ENCODE assay signal across 8 cellular contexts in the genomic region with DNA sequence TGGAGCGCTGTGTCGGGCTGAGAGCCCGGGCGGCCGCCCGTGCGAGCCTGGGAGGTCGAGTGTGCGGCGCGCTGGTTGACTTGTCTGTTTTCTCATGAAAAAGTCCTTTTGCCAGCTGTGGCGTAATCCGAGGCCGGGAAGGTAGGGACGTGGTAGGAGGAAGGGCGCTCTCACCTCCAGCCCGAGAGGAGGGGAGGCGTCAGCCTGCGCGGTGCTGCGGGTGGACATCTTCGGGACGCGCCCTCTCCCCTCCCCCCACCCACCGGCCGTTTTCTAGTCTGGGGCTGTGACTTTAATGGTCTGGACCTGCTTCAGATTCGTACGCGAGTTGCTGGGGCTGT. TPM values are rescaled to one million over a fixed set of nuclear protein-coding genes. Genes with fewer than 3 reads are reported as not detected.
A peak's percentile ranks its signal among the peaks of the same experiment; 100 is the strongest.
DNase-seq lines count a peak whose midpoint lies in the region; ATAC-seq and TF ChIP-seq lines count a peak whose summit lies in the region.

No MANE protein-coding gene starts in this region.

- H3K27ac ChIP-seq in neutrophil (peak overlapping the region; percentile 95), urinary bladder (ENCODE audit: low read depth) (peak overlapping the region; percentile 86)

- no peaks in the 10 kb centered on the region for H3K9me3 Mint-ChIP-seq in activated T-helper 2 cell treated with anti-CD3 and anti-CD28 coated beads, Interferon-gamma antibody, Interleukin-2, Interleukin-4, amounts not matched to agents 10 μg/mL and 5 μg/mL and 100 μg/mL, durations not matched to agents 14 hours and 24 hours and 36 hours

- H3K36me3 ChIP-seq in neutrophil (no peaks in the 10 kb centered on the region), urinary bladder (ENCODE audit: insufficient read depth) (no peaks in the 10 kb centered on the region)

- ATAC-seq in GM18909 (IDR thresholded peaks at IDR 0.05; ENCODE audit: poor library complexity, unreplicated experiment) (peak; percentile 24), HG03342 (IDR thresholded peaks at IDR 0.05; ENCODE audit: unreplicated experiment) (peak; percentile 13)

- TF ChIP-seq CTCF in fibroblast of villous mesenchyme (IDR thresholded peaks at IDR 0.05; ENCODE audit: insufficient read depth, low read depth, low read length) = no peak
- TF ChIP-seq CTCF in neutrophil (IDR thresholded peaks at IDR 0.05) = no peak

- H3K4me3 ChIP-seq in fibroblast of villous mesenchyme (ENCODE audit: low read depth, low read length) (peak overlapping the region; percentile 90), neutrophil (ENCODE audit: low read depth in 1 of 2, low read length in 1 of 2) (peak overlapping the region; percentile 73 to 81), urinary bladder (ENCODE audit: low read depth, low read length) (peak overlapping the region; percentile 89)

- peaks cover 44% of the 10 kb centered on the region for H3K36me3 Mint-ChIP-seq in activated T-helper 2 cell treated with anti-CD3 and anti-CD28 coated beads, Interferon-gamma antibody, Interleukin-2, Interleukin-4, amounts not matched to agents 10 μg/mL and 5 μg/mL and 100 μg/mL, durations not matched to agents 14 hours and 24 hours and 36 hours (ENCODE audit: low read depth)

- H3K4me3 Mint-ChIP-seq in activated T-helper 2 cell treated with anti-CD3 and anti-CD28 coated beads, Interferon-gamma antibody, Interleukin-2, Interleukin-4, amounts not matched to agents 10 μg/mL and 5 μg/mL and 100 μg/mL, durations not matched to agents 14 hours and 24 hours and 36 hours (ENCODE audit: low read depth) = peak overlapping the region; percentile 95

- H3K4me1 ChIP-seq in neutrophil (ENCODE audit: control insufficient read depth in 1 of 2, insufficient read depth in 1 of 2, low read depth in 1 of 2, low read length in 1 of 2) (peaks cover 13 to 22% of the 10 kb centered on the region in 2 experiments), urinary bladder (ENCODE audit: insufficient read depth) (no peaks in the 10 kb centered on the region)

- intact Hi-C loops in activated T-helper 2 cell treated with anti-CD3 and anti-CD28 coated beads, Interferon-gamma antibody, Interleukin-2, Interleukin-4, amounts not matched to agents 10 μg/mL and 5 μg/mL and 100 μg/mL, durations not matched to agents 14 hours and 24 hours and 36 hours (cut with micrococcal nuclease) = loop anchor here (1.0 to 5.0 kb wide), 9 partner anchors 23 to 785 kb away; a partner anchor contains a TSS

- peak; percentile 47 for DNase-seq in Ammon's horn (ENCODE audit: low spot score)
- peak; percentile 76 for DNase-seq in NCI-H69 (lab: John Stamatoyannopoulos, UW)
- DNase-seq in activated T-helper 2 cell treated with anti-CD3 and anti-CD28 coated beads, Interferon-gamma antibody, Interleukin-2, Interleukin-4, amounts not matched to agents 10 μg/mL and 5 μg/mL and 100 μg/mL, durations not matched to agents 14 hours and 24 hours and 36 hours (ENCODE audit: low spot score) = no peak
- peak; percentile 77 for DNase-seq in fibroblast of villous mesenchyme (ENCODE audit: low read depth)

- WGBS in urinary bladder = under 1% methylated on average over 29 of the region's 29 CpGs

- H3K27ac Mint-ChIP-seq in activated T-helper 2 cell treated with anti-CD3 and anti-CD28 coated beads, Interferon-gamma antibody, Interleukin-2, Interleukin-4, amounts not matched to agents 10 μg/mL and 5 μg/mL and 100 μg/mL, durations not matched to agents 14 hours and 24 hours and 36 hours = peak overlapping the region; percentile 98

- no peaks in the 10 kb centered on the region for H3K27me3 Mint-ChIP-seq in activated T-helper 2 cell treated with anti-CD3 and anti-CD28 coated beads, Interferon-gamma antibody, Interleukin-2, Interleukin-4, amounts not matched to agents 10 μg/mL and 5 μg/mL and 100 μg/mL, durations not matched to agents 14 hours and 24 hours and 36 hours (ENCODE audit: low read depth)

- no peaks in the 10 kb centered on the region for H3K9me3 ChIP-seq in neutrophil

- H3K27me3 ChIP-seq in neutrophil = no peaks in the 10 kb centered on the region

- peaks cover 42% of the 10 kb centered on the region for H3K4me1 Mint-ChIP-seq in activated T-helper 2 cell treated with anti-CD3 and anti-CD28 coated beads, Interferon-gamma antibody, Interleukin-2, Interleukin-4, amounts not matched to agents 10 μg/mL and 5 μg/mL and 100 μg/mL, durations not matched to agents 14 hours and 24 hours and 36 hours (ENCODE audit: low read depth)

RNA-seq across cellular contexts. Expression of a gene that starts 0.6 kb away (rescaled TPM):
- 40.2 and 41.9 TPM in 2 replicates for total RNA-seq in activated T-helper 2 cell treated with anti-CD3 and anti-CD28 coated beads, Interferon-gamma antibody, Interleukin-2, Interleukin-4, amounts not matched to agents 10 μg/mL and 5 μg/mL and 100 μg/mL, durations not matched to agents 14 hours and 24 hours and 36 hours
- 47.0 and 66.1 TPM in 2 replicates for total RNA-seq in fibroblast of villous mesenchyme
- total RNA-seq in urinary bladder = 63.3 TPM
- polyA plus RNA-seq in urinary bladder = 31.9 TPM

RNA-seq across cellular contexts. Expression of a gene that starts 43.7 kb away (rescaled TPM):
- 7.3 and 7.7 TPM in 2 replicates for total RNA-seq in activated T-helper 2 cell treated with anti-CD3 and anti-CD28 coated beads, Interferon-gamma antibody, Interleukin-2, Interleukin-4, amounts not matched to agents 10 μg/mL and 5 μg/mL and 100 μg/mL, durations not matched to agents 14 hours and 24 hours and 36 hours
- total RNA-seq in fibroblast of villous mesenchyme (5.8 and 17.3 TPM in 2 replicates), urinary bladder (10.1 TPM)
- 8.4 TPM for polyA plus RNA-seq in urinary bladder
